ENCODE assay signal across 1 cellular context in genomic region chr11:70159612-70160570, GRCh38.
TF ChIP-seq lines count a peak whose summit lies in the region.

No MANE protein-coding gene starts in this region.

TF ChIP-seq in H1, 55 proteins besides CTCF, POLR2A, EP300 and RAD21:
- TF ChIP-seq CEBPB (IDR thresholded peaks at IDR 0.05; ENCODE audit: low read depth, low read length) (no peak), POLR2AphosphoS5 (IDR thresholded peaks at IDR 0.05; ENCODE audit: low read depth, low read length) (no peak), ZNF274 (IDR thresholded peaks at IDR 0.05; ENCODE audit: borderline replicate concordance, extremely low read depth, low read length) (no peak)
TF ChIP-seq in H1: peak in this region for 0.
